Comparison of ENCODE assay signal across 6 cellular contexts in genomic region chr16:25403852-25404251, GRCh38.
"Had no signal": no experiment of that assay in that cellular context is flagged by ENCODE, and none has a peak within 500 bp of the region (broad histone marks: within the 10 kb centered on the region; RNA-seq: fewer than 3 reads in every experiment).

No MANE protein-coding gene starts in this region.

- DNase-seq: IMR-90, KBM-7, KG1 had no signal

- H3K27ac ChIP-seq: HL-60 had no signal

- H3K4me3 ChIP-seq: K562 had no signal

- ATAC-seq: HepG2, K562 had no signal
